In the genomic region with DNA sequence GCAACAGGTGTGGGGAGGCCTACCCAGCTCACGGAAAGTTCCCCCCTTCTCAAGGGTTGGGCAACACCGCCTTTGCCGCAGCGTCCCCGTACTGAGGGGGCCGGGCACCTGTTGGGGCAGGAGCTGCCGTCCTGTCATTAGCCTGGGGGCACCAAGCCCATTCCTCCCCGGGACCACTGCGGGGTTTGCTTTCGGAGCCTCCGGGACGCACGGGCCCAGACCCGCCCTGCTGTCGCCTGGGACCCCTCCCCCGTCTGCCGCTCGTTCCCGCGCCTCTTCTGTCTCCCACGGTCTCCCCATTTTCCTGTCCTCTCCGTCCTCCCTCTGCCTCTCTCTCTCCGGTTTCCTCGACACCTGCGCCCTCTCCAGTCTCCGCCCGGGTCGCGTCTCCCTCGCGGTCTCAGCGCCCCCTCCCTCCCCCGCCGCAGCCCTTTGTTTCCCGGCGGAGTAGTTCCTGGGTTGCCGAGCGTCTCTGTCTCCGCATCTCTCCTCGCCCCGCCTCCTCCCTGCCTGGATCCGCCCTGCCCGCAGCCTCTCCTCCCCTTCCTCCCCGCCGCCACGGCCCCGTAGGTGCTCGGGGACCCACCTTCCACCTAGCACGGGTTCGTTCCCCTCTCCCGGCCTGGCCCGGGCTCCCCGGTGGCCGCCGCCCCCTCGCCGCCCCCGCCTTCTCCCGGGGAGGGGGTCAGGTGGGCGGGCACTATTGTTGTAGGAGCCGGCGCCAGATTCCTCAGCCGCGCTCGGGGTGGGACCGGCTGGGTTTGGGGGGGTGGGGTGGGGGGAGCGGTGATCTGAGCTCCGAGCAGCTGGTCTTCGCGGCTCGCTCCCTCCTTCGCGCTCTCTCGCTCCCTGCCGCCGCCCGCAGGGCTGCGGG, we compare ENCODE assay signal across 7 cellular contexts. TPM values are rescaled to one million over a fixed set of nuclear protein-coding genes. Genes with fewer than 3 reads are reported as not detected.
DNase-seq lines count a peak whose midpoint lies in the region; ATAC-seq, FAIRE-seq and TF ChIP-seq lines count a peak whose summit lies in the region.

CACNB3 (plus strand) TSS at position 540 of the 874 bp plus-strand sequence. CDS start 434 bp downstream, outside the sequence.

- H3K4me3 ChIP-seq in NB4 (ENCODE audit: low read depth, low read length) (peak within 1 kb of the TSS; percentile 25), astrocyte (ENCODE audit: insufficient read depth, low read depth, low read length) (peak within 1 kb of the TSS; percentile 70), iPS-11a (ENCODE audit: low read depth, low read length) (peak within 1 kb of the TSS; percentile 70), skeletal muscle cell (ENCODE audit: low read depth, low read length) (peak within 1 kb of the TSS; percentile 65)

- H4K20me1 ChIP-seq in astrocyte (ENCODE audit: insufficient read depth, low read length): peaks cover 42% of the 10 kb centered on the region

- DNase-seq in NB4 (ENCODE audit: low read depth): peak; percentile 62
- peak; percentile 80 for DNase-seq in T-helper 22 cell (ENCODE audit: low read depth)
- peak; percentile 32 for DNase-seq in astrocyte (ENCODE audit: low read depth)
- DNase-seq in skeletal muscle cell (ENCODE audit: low read depth): no peak

- TF ChIP-seq CTCF in NB4 (IDR thresholded peaks at IDR 0.05; ENCODE audit: low read depth, low read length) (no peak), astrocyte (IDR thresholded peaks at IDR 0.05; ENCODE audit: insufficient read depth, low read depth, low read length) (no peak)

- peaks cover 8% of the 10 kb centered on the region for H3K4me1 Mint-ChIP-seq in astrocyte (ENCODE audit: low read depth, unreplicated experiment)

- no peaks in the 10 kb centered on the region for H3K9me3 ChIP-seq in astrocyte (ENCODE audit: insufficient read depth, low read depth, low read length)

- H3K79me2 ChIP-seq in astrocyte (ENCODE audit: insufficient read depth, low read length): peaks cover 26% of the 10 kb centered on the region

- H3K4me2 ChIP-seq in astrocyte (ENCODE audit: low read length): peak within 1 kb of the TSS; percentile 98

- ATAC-seq in GM18867 (IDR thresholded peaks at IDR 0.05; ENCODE audit: unreplicated experiment) (peak; percentile 43), HG03354 (IDR thresholded peaks at IDR 0.05; ENCODE audit: poor library complexity, severe bottlenecking, unreplicated experiment) (no peak)

- no peaks in the 10 kb centered on the region for H3K36me3 ChIP-seq in astrocyte (ENCODE audit: insufficient read depth, low read length)

- peak within 1 kb of the TSS; percentile 91 for H3K4me3 Mint-ChIP-seq in astrocyte (ENCODE audit: unreplicated experiment)

- no peak for FAIRE-seq in astrocyte (lab: Jason Lieb, UNC)

- no peaks in the 10 kb centered on the region for H3K9me3 Mint-ChIP-seq in astrocyte (ENCODE audit: unreplicated experiment)

- peaks cover 12% of the 10 kb centered on the region for H3K36me3 Mint-ChIP-seq in astrocyte (ENCODE audit: low read depth, unreplicated experiment)

- TF ChIP-seq POLR2A in NB4 (IDR thresholded peaks at IDR 0.05; ENCODE audit: extremely low read depth, insufficient read length): no peak

- no peaks in the 10 kb centered on the region for H3K27me3 ChIP-seq in astrocyte (ENCODE audit: insufficient read depth, low read length)

- no peak within 1 kb of the TSS for H3K27ac ChIP-seq in astrocyte (ENCODE audit: low read depth, low read length)

- H3K27me3 Mint-ChIP-seq in astrocyte (ENCODE audit: low read depth, unreplicated experiment): peaks cover 16% of the 10 kb centered on the region

- H3K27ac Mint-ChIP-seq in astrocyte (ENCODE audit: unreplicated experiment): no peak within 1 kb of the TSS

- peak within 1 kb of the TSS; percentile 91 for H2AFZ ChIP-seq in astrocyte (ENCODE audit: low read depth, low read length)

- peak within 1 kb of the TSS; percentile 81 for H3K9ac ChIP-seq in astrocyte (ENCODE audit: low read length)

- peaks cover 25% of the 10 kb centered on the region for H3K4me1 ChIP-seq in astrocyte (ENCODE audit: insufficient read depth, low read length)

RNA-seq across cellular contexts. Expression of gene CACNB3, which starts in this region (rescaled TPM):
- total RNA-seq in astrocyte: 36.2 and 40.5 TPM in 2 replicates
